23 cellular contexts compared by ENCODE assay signal in genomic region chrX:144709841-144710240, GRCh38.
"Had no signal": no experiment of that assay in that cellular context is flagged by ENCODE, and none has a peak within 500 bp of the region (broad histone marks: within the 10 kb centered on the region; RNA-seq: fewer than 3 reads in every experiment).

No MANE protein-coding gene starts in this region.

- H3K27ac ChIP-seq: SJSA1, SK-N-MC had no signal

- H3K27me3 ChIP-seq: SJSA1 had no signal

- DNase-seq: IMR-90, Karpas-422, KG1, MM.1S, NCI-H1092 treated with DMSO at 0.1 percent for 48 hours, NCI-H1436, NCI-H187, NCI-H2029, NCI-H2081 treated with DMSO at 0.1 percent for 48 hours, NCI-H2171, NCI-H226, NCI-H446, NCI-H510A, NCI-H524 treated with DMSO at 0.1 percent for 48 hours, NCI-H69, NCI-H774, Right ventricle myocardium superior, RPMI8226, SIG-M5 had no signal

- H3K4me1 ChIP-seq: SJSA1 had no signal

- ATAC-seq: HepG2 had no signal

- H3K36me3 ChIP-seq: SJSA1 had no signal

- FAIRE-seq: HepG2, RCC 7860 had no signal

- H3K4me3 ChIP-seq: SJSA1, SK-N-MC had no signal
